In the genomic region with DNA sequence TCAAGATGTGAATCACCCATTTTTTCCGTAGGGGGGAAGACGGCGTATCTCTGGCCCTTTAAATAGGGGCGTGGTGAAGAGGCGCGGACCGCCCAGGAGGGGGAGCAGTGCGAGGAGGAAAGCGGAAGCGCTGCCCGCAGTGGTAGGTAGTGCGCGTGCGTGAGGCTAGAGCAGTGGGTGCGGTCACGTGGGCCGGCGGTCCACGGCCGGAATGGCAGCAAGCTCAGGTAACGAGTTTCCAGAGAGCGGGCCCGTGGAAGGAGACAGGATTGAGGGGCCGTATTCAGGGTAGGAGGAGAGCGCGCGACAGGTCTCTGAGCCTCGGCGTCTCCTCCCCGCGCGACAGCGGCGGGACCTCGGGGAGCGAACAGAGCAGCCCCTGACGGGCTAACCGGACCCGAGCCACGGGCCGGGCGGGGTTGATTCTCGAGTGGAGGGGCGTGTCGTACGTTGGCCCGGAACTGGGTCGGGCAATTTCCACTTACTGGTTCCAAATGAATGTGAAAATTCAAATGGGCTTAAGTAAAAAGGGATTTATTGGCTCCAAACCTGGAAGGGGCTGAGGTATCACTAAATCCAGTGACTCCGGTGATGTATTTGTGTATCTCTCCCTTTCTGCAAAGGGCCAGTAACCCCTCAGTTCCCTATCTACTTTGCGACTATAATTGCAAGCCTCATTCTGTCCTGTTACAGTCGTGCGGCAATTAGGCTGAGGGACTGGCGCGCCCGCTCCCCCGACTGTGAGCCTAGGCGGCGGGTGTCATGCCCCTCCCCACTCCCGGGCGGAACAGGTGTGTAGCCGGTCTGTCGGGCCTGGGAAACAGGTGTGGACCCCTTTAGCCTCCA, we compare ENCODE assay signal across 8 cellular contexts. TPM values are rescaled to one million over a fixed set of nuclear protein-coding genes. Genes with fewer than 3 reads are reported as not detected.
DNase-seq lines count a peak whose midpoint lies in the region; ATAC-seq and TF ChIP-seq lines count a peak whose summit lies in the region.

A gene with protein sequence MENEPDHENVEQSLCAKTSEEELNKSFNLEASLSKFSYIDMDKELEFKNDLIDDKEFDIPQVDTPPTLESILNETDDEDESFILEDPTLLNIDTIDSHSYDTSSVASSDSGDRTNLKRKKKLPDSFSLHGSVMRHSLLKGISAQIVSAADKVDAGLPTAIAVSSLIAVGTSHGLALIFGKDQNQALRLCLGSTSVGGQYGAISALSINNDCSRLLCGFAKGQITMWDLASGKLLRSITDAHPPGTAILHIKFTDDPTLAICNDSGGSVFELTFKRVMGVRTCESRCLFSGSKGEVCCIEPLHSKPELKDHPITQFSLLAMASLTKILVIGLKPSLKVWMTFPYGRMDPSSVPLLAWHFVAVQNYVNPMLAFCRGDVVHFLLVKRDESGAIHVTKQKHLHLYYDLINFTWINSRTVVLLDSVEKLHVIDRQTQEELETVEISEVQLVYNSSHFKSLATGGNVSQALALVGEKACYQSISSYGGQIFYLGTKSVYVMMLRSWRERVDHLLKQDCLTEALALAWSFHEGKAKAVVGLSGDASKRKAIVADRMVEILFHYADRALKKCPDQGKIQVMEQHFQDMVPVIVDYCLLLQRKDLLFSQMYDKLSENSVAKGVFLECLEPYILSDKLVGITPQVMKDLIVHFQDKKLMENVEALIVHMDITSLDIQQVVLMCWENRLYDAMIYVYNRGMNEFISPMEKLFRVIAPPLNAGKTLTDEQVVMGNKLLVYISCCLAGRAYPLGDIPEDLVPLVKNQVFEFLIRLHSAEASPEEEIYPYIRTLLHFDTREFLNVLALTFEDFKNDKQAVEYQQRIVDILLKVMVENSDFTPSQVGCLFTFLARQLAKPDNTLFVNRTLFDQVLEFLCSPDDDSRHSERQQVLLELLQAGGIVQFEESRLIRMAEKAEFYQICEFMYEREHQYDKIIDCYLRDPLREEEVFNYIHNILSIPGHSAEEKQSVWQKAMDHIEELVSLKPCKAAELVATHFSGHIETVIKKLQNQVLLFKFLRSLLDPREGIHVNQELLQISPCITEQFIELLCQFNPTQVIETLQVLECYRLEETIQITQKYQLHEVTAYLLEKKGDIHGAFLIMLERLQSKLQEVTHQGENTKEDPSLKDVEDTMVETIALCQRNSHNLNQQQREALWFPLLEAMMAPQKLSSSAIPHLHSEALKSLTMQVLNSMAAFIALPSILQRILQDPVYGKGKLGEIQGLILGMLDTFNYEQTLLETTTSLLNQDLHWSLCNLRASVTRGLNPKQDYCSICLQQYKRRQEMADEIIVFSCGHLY (N-terminal part only) (plus strand): TSS at position 168 of the 846 bp plus-strand sequence. CDS start 12,467 bp downstream, outside the sequence.

- TF ChIP-seq POLR2A in ovary (IDR thresholded peaks at IDR 0.05) = peak; percentile 44
- TF ChIP-seq POLR2A in thyroid gland (IDR thresholded peaks at IDR 0.05) = peak in 1 of 2 donors; percentile 85

- peaks cover 55% of the 10 kb centered on the region for H3K4me1 Mint-ChIP-seq in activated naive CD8-positive, alpha-beta T cell (ENCODE audit: low read depth)

- TF ChIP-seq EP300 in ovary (IDR thresholded peaks at IDR 0.05) = no peak

- no peaks in the 10 kb centered on the region for H3K27me3 Mint-ChIP-seq in activated naive CD8-positive, alpha-beta T cell

- WGBS in ovary, 3 donors = 0 to 1% (median 0%) methylated on average over 61 to 62 of the region's 62 CpGs
- 0% methylated on average over 51 to 52 of the region's 62 CpGs for WGBS in thyroid gland, 2 donors

- peaks cover 5% of the 10 kb centered on the region for H3K36me3 Mint-ChIP-seq in activated naive CD8-positive, alpha-beta T cell

- peak; percentile 87 for DNase-seq in GM12864 (ENCODE audit: low read depth)
- peak; percentile 97 for DNase-seq in NCI-H1092 treated with DMSO at 0.1 percent for 48 hours (lab: John Stamatoyannopoulos, UW)
- DNase-seq in SKM-1 (lab: John Stamatoyannopoulos, UW; ENCODE audit: unreplicated experiment) = peak; percentile 89
- peak; percentile 89 to 99 (median 96) for DNase-seq in head of caudate nucleus
- peak; percentile 94 to 97 (median 96) for DNase-seq in ovary
- peak; percentile 96 to 98 for DNase-seq in thyroid gland

- no peaks in the 10 kb centered on the region for H3K27me3 ChIP-seq in ovary
- no peaks in the 10 kb centered on the region for H3K27me3 ChIP-seq in thyroid gland

- peak; percentile 86 for ATAC-seq in HG02623 (IDR thresholded peaks at IDR 0.05; ENCODE audit: unreplicated experiment)

- H3K4me1 ChIP-seq in ovary (ENCODE audit: insufficient read depth) (peaks cover 5% of the 10 kb centered on the region), thyroid gland (peaks cover 6 to 10% of the 10 kb centered on the region in 2 donors)

- H3K36me3 ChIP-seq in ovary (no peaks in the 10 kb centered on the region), thyroid gland (no peaks in the 10 kb centered on the region)

- H3K9me3 ChIP-seq in ovary (no peaks in the 10 kb centered on the region), thyroid gland (no peaks in the 10 kb centered on the region)

- intact Hi-C loops in head of caudate nucleus (cut with DNase I) = no loop called here
- intact Hi-C loops in ovary (cut with DNase I) = no loop called here
- intact Hi-C loops in thyroid gland (cut with DNase I) = no loop called here

- peak within 1 kb of the TSS; percentile 15 to 27 for H3K27ac ChIP-seq in ovary
- H3K27ac ChIP-seq in thyroid gland = peak within 1 kb of the TSS in 2 of 3 donors; percentile 70 to 84

- H3K4me3 ChIP-seq in GM12864 (ENCODE audit: low read depth, low read length) (peak within 1 kb of the TSS; percentile 73), ovary (peak within 1 kb of the TSS; percentile 82), thyroid gland (replicated peaks in 1 of 3) (peak within 1 kb of the TSS; percentile 60 to 87 (median 70))

- no peaks in the 10 kb centered on the region for H3K9me3 Mint-ChIP-seq in activated naive CD8-positive, alpha-beta T cell (ENCODE audit: low read depth)

- peak within 1 kb of the TSS; percentile 98 for H3K4me3 Mint-ChIP-seq in activated naive CD8-positive, alpha-beta T cell

- TF ChIP-seq CTCF in GM12864 (IDR thresholded peaks at IDR 0.05; ENCODE audit: low read depth, low read length, missing control alignments) = peak; percentile 29
- TF ChIP-seq CTCF in ovary (IDR thresholded peaks at IDR 0.05) = peak; percentile 43 to 81 (median 59)
- TF ChIP-seq CTCF in thyroid gland (IDR thresholded peaks at IDR 0.05) = peak in 5 of 6 experiments; percentile 30 to 58 (median 50)

- peak within 1 kb of the TSS; percentile 96 for H3K27ac Mint-ChIP-seq in activated naive CD8-positive, alpha-beta T cell

RNA-seq across cellular contexts. Expression of the gene that starts here (rescaled TPM):
- 10 to 100 TPM; 37.9 to 58.8 (median 47.7) TPM for total RNA-seq in ovary
- polyA plus RNA-seq in ovary = 10 to 100 TPM; 15.0 to 24.9 TPM
- total RNA-seq in thyroid gland = 100 to 1,000 TPM in 2 of 4 donors, 10 to 100 TPM in 2; 85.6 to 171 (median 103) TPM

Comparison
In these comparisons a context has a peak if more than half of its experiments do, and no peak if none do; other contexts are left out.
1. Peak in every context shown above with its lines: DNase-seq, ATAC-seq, H3K4me3 ChIP-seq and H3K27ac ChIP-seq.